22 cellular contexts compared by ENCODE assay signal in the genomic region with DNA sequence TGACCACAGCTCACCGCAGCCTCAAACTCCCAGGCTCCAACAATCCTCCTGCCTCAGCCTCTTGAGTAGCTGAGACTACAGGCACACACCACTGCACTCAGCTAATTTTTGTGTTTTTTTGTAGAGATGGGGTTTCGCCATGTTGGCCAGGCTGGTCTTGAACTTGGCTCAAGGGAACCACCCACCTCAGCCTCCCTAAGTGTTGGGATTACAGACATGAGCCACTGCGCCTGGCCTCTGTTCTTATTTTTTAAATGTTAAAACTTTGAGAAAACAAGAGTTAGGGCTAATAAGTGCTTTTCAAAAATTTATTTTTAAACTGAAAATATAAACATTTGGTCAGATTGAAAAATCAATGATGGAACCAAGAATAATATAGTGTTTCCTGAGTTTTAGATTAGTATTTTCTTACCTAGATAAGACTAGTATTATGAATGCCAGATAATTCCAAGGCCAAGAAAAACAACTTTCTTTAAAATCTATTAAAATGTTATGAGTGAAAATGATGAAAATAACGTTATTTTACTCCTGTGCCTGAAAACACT.
DNase-seq lines count a peak whose midpoint lies in the region; ATAC-seq, FAIRE-seq and TF ChIP-seq lines count a peak whose summit lies in the region.
"Had no signal": no experiment of that assay in that cellular context is flagged by ENCODE, and none has a peak within 500 bp of the region (broad histone marks: within the 10 kb centered on the region; RNA-seq: fewer than 3 reads in every experiment).

No MANE protein-coding gene starts in this region.

- H3K4me1 ChIP-seq in right cardiac atrium (ENCODE audit: control insufficient read depth, insufficient read depth, low read length) (peaks cover 1% of the 10 kb centered on the region), right atrium auricular region (peaks cover 0 to 10% of the 10 kb centered on the region in 2 donors), endothelial cell of umbilical vein (ENCODE audit: control insufficient read depth, extremely low read depth, insufficient read depth, low read length) (peaks cover 15% of the 10 kb centered on the region), left lung (peaks cover 0 to 5% of the 10 kb centered on the region in 2 donors)
- H3K4me1 ChIP-seq: A549, Caco-2 had no signal

- peaks cover 12% of the 10 kb centered on the region for H3K36me3 Mint-ChIP-seq in activated CD4-positive, alpha-beta T cell treated with anti-CD3 and anti-CD28 coated beads, Interleukin-2, amount 10 ng/mL, durations not matched to agents 24 days and 14 days (ENCODE audit: low read depth)
- H3K36me3 Mint-ChIP-seq: CD8-positive, alpha-beta T cell had no signal

- H2AFZ ChIP-seq in endothelial cell of umbilical vein (ENCODE audit: low read depth, low read length) = no peak overlapping the region

- TF ChIP-seq CTCF in right atrium auricular region (IDR thresholded peaks at IDR 0.05) (no peak), endothelial cell of umbilical vein (IDR thresholded peaks at IDR 0.05; ENCODE audit: extremely low read depth in 1 of 2, insufficient read depth in 1 of 2, low read depth in 1 of 2, low read length in 2 of 2) (no peak), left lung (IDR thresholded peaks at IDR 0.05) (no peak)

- H3K4me2 ChIP-seq in endothelial cell of umbilical vein (ENCODE audit: insufficient read depth, low read length) = no peak overlapping the region
- H3K4me2 ChIP-seq: A549; BLaER1 treated with 17β-estradiol and CSF1 and Interleukin-3, amounts not matched to agents 10 nM and 100 nM had no signal

- no peaks in the 10 kb centered on the region for H3K36me3 ChIP-seq in right atrium auricular region
- H3K36me3 ChIP-seq in endothelial cell of umbilical vein (ENCODE audit: control insufficient read depth in 2 of 2, extremely low read depth in 1 of 2, insufficient read depth in 2 of 2, low read length in 2 of 2) = no peaks in the 10 kb centered on the region
- no peaks in the 10 kb centered on the region for H3K36me3 ChIP-seq in left lung
- H3K36me3 ChIP-seq: BLaER1 treated with 17β-estradiol and CSF1 and Interleukin-3, amounts not matched to agents 10 nM and 100 nM had no signal

- dilution Hi-C loops in endothelial cell of umbilical vein (cut with MboI; ENCODE audit: extremely low pct_ligation_motif_present, low sequenced_read_pairs) = no loop called here

- H3K4me3 ChIP-seq in right cardiac atrium (ENCODE audit: low read length) (no peak overlapping the region), right atrium auricular region (no peak overlapping the region), endothelial cell of umbilical vein (replicated peaks in 1 of 3; ENCODE audit: insufficient read depth in 1 of 3, low read depth in 1 of 3, low read length in 3 of 3) (no peak overlapping the region), left lung (no peak overlapping the region)
- H3K4me3 ChIP-seq: A549; BLaER1 treated with 17β-estradiol and CSF1 and Interleukin-3, amounts not matched to agents 10 nM and 100 nM had no signal

- CTCF ChIA-PET in endothelial cell of umbilical vein (lab: Charles Lee) = no interaction called here

- H3K27me3 Mint-ChIP-seq in activated CD4-positive, alpha-beta T cell treated with anti-CD3 and anti-CD28 coated beads, Interleukin-2, amount 10 ng/mL, durations not matched to agents 24 days and 14 days = no peaks in the 10 kb centered on the region
- H3K27me3 Mint-ChIP-seq: B cell; CD4-positive, alpha-beta T cell had no signal

- DNase-seq in right cardiac atrium (peak; percentile 17 to 61 (median 46)), right atrium auricular region (ENCODE audit: low spot score) (no peak), RCC 7860 (ENCODE audit: low spot score) (no peak), endothelial cell of umbilical vein (ENCODE audit: low read depth, low spot score) (peak; percentile 74), NCI-H748 (lab: John Stamatoyannopoulos, UW; ENCODE audit: unreplicated experiment) (no peak), left lung (no peak)
- DNase-seq in activated CD4-positive, alpha-beta T cell treated with anti-CD3 and anti-CD28 coated beads, Interleukin-2, amount 10 ng/mL, durations not matched to agents 24 days and 14 days = no peak
- DNase-seq: 8988T; AML-193; Caco-2; Calu3; CD4-positive, alpha-beta T cell; CD8-positive, alpha-beta T cell; DMS79 treated with DMSO at 0.1 percent for 48 hours; GF-D8 had no signal

- H3K9ac ChIP-seq in endothelial cell of umbilical vein (replicated peaks; ENCODE audit: extremely low read depth, insufficient read depth, low read length) = no peak overlapping the region
- H3K9ac ChIP-seq: BLaER1 treated with 17β-estradiol and CSF1 and Interleukin-3, amounts not matched to agents 10 nM and 100 nM had no signal

- H3K27me3 ChIP-seq in right cardiac atrium (ENCODE audit: control insufficient read depth, insufficient read depth) (no peaks in the 10 kb centered on the region), right atrium auricular region (no peaks in the 10 kb centered on the region), endothelial cell of umbilical vein (ENCODE audit: control insufficient read depth in 2 of 2, insufficient read depth in 2 of 2, low read length in 2 of 2) (no peaks in the 10 kb centered on the region), left lung (no peaks in the 10 kb centered on the region)
- H3K27me3 ChIP-seq: BLaER1 treated with 17β-estradiol and CSF1 and Interleukin-3, amounts not matched to agents 10 nM and 100 nM had no signal

- H3K9me3 ChIP-seq in right cardiac atrium (ENCODE audit: control insufficient read depth, low read length) (no peaks in the 10 kb centered on the region), right atrium auricular region (no peaks in the 10 kb centered on the region), endothelial cell of umbilical vein (replicated peaks; ENCODE audit: control insufficient read depth, insufficient read depth, low read length) (no peaks in the 10 kb centered on the region), left lung (no peaks in the 10 kb centered on the region)
- H3K9me3 ChIP-seq: A549; BLaER1 treated with 17β-estradiol and CSF1 and Interleukin-3, amounts not matched to agents 10 nM and 100 nM; Caco-2 had no signal

- H3K79me2 ChIP-seq in endothelial cell of umbilical vein (ENCODE audit: control insufficient read depth, insufficient read depth, low read length) = no peaks in the 10 kb centered on the region

- H3K27ac Mint-ChIP-seq in activated CD4-positive, alpha-beta T cell treated with anti-CD3 and anti-CD28 coated beads, Interleukin-2, amount 10 ng/mL, durations not matched to agents 24 days and 14 days = no peak overlapping the region
- H3K27ac Mint-ChIP-seq: B cell; CD4-positive, alpha-beta T cell; CD8-positive, alpha-beta T cell had no signal

- POLR2A ChIA-PET in endothelial cell of umbilical vein (lab: Charles Lee) = no interaction called here

- H3K27ac ChIP-seq in right cardiac atrium (ENCODE audit: low read length) = no peak overlapping the region
- no peak overlapping the region for H3K27ac ChIP-seq in right atrium auricular region
- no peak overlapping the region for H3K27ac ChIP-seq in endothelial cell of umbilical vein (ENCODE audit: insufficient read depth, low read depth, low read length)
- H3K27ac ChIP-seq in left lung = no peak overlapping the region
- H3K27ac ChIP-seq: A549; BLaER1 treated with 17β-estradiol and CSF1 and Interleukin-3, amounts not matched to agents 10 nM and 100 nM; C4-2B had no signal

- peak; percentile 25 to 58 for ATAC-seq in right cardiac atrium
- ATAC-seq in left lung = no peak
- ATAC-seq: A549; CD8-positive, alpha-beta T cell had no signal

- H3K9me3 Mint-ChIP-seq in activated CD4-positive, alpha-beta T cell treated with anti-CD3 and anti-CD28 coated beads, Interleukin-2, amount 10 ng/mL, durations not matched to agents 24 days and 14 days = peaks cover 31% of the 10 kb centered on the region
- H3K9me3 Mint-ChIP-seq: CD4-positive, alpha-beta T cell; CD8-positive, alpha-beta T cell had no signal

- H3K4me3 Mint-ChIP-seq in activated CD4-positive, alpha-beta T cell treated with anti-CD3 and anti-CD28 coated beads, Interleukin-2, amount 10 ng/mL, durations not matched to agents 24 days and 14 days = no peak overlapping the region
- H3K4me3 Mint-ChIP-seq: B cell; CD4-positive, alpha-beta T cell; CD8-positive, alpha-beta T cell had no signal

- FAIRE-seq in RCC 7860 (lab: Jason Lieb, UNC) (peak; percentile 7), endothelial cell of umbilical vein (lab: Jason Lieb, UNC) (no peak)
- FAIRE-seq: A549, D721Med, G401.6, GM12891 had no signal

- TF ChIP-seq POLR2A in endothelial cell of umbilical vein (IDR thresholded peaks at IDR 0.05; ENCODE audit: low read depth, low read length) = no peak

- no TSS peak for BruUV-seq in endothelial cell of umbilical vein (replicated peaks; lab: Mats Ljungman, UMichigan)

- intact Hi-C loops in right cardiac atrium (cut with DNase I) = no loop called here
- intact Hi-C loops in endothelial cell of umbilical vein (cut with micrococcal nuclease) = no loop called here
- intact Hi-C loops in activated CD4-positive, alpha-beta T cell treated with anti-CD3 and anti-CD28 coated beads, Interleukin-2, amount 10 ng/mL, durations not matched to agents 24 days and 14 days (cut with micrococcal nuclease) = no loop called here
- intact Hi-C loops in left lung (cut with DNase I) = no loop called here

- no peaks in the 10 kb centered on the region for H4K20me1 ChIP-seq in endothelial cell of umbilical vein (replicated peaks; ENCODE audit: control insufficient read depth, extremely low read depth, insufficient read depth, low read length)
- H4K20me1 ChIP-seq: BLaER1 treated with 17β-estradiol and CSF1 and Interleukin-3, amounts not matched to agents 10 nM and 100 nM had no signal

- no peaks in the 10 kb centered on the region for H3K9me1 ChIP-seq in endothelial cell of umbilical vein (replicated peaks; ENCODE audit: control insufficient read depth, extremely low read depth, insufficient read depth, low read length)

- WGBS in right cardiac atrium = 65% methylated on average over 4 of the region's 4 CpGs

- H3K4me1 Mint-ChIP-seq in activated CD4-positive, alpha-beta T cell treated with anti-CD3 and anti-CD28 coated beads, Interleukin-2, amount 10 ng/mL, durations not matched to agents 24 days and 14 days = peaks cover 38% of the 10 kb centered on the region
- H3K4me1 Mint-ChIP-seq: B cell had no signal

TF ChIP-seq in endothelial cell of umbilical vein, 7 proteins besides CTCF, POLR2A, EP300 and RAD21 (continues in another document):
- TF ChIP-seq, protein P1, sequence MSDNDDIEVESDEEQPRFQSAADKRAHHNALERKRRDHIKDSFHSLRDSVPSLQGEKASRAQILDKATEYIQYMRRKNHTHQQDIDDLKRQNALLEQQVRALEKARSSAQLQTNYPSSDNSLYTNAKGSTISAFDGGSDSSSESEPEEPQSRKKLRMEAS (IDR thresholded peaks at IDR 0.05; ENCODE audit: insufficient read depth, insufficient read length) = no peak
- TF ChIP-seq FOS (IDR thresholded peaks at IDR 0.05; ENCODE audit: borderline replicate concordance, insufficient read depth, low read length) (no peak), MYC (IDR thresholded peaks at IDR 0.05; ENCODE audit: low read depth, low read length) (no peak), EZH2 (IDR thresholded peaks at IDR 0.05; ENCODE audit: borderline replicate concordance, low read depth, low read length, severe bottlenecking) (no peak), POLR2AphosphoS5 (IDR thresholded peaks at IDR 0.05; ENCODE audit: insufficient read depth, low read depth, low read length) (no peak), GATA2 (IDR thresholded peaks at IDR 0.05; ENCODE audit: insufficient read depth, insufficient read length, low read depth, low read length) (no peak)

Comparison
In these comparisons a context has a peak if more than half of its experiments do, and no peak if none do; other contexts are left out.
1. DNase-seq: peak in right cardiac atrium (3 of 3) and endothelial cell of umbilical vein (single experiment); none in right atrium auricular region (single experiment), RCC 7860 (single experiment), NCI-H748 (single experiment), activated CD4-positive, alpha-beta T cell treated with anti-CD3 and anti-CD28 coated beads, Interleukin-2, amount 10 ng/mL, durations not matched to agents 24 days and 14 days (single experiment) and left lung (0 of 2).